ENCODE assay signal across 9 cellular contexts in the genomic region with DNA sequence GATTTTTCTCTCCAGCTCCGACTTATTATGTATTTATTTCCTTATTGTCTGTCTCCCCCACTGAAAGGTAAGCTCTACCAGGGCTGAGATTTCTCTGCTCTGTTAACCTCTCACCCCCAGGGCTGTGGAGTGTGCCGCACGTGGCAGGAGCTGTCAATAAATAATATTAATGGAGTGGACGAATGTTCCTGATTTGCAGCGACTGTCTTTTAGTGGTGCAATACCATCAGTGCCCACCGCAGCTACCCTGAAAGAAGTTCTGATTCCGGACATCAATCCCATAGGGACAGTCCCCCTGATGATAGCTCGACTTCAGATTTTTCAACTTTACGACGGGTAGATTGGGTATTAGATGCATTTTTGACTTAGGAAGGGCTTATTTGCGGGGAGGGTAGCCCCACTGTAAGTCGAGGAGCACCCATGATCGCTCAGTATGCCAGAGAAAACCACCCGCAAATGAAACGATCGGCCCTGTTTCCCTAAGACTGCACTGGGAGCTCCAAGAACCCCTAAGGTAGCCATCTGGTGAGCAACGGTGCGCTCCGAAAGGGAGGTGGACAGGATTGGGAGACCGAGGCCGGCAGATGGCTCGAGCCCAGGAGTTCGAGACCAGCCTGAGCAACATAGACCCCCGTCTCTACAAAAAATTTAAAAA. TPM values are rescaled to one million over a fixed set of nuclear protein-coding genes. Genes with fewer than 3 reads are reported as not detected.
DNase-seq lines count a peak whose midpoint lies in the region; ATAC-seq, FAIRE-seq and TF ChIP-seq lines count a peak whose summit lies in the region.
"Had no signal": no experiment of that assay in that cellular context is flagged by ENCODE, and none has a peak within 500 bp of the region (broad histone marks: within the 10 kb centered on the region; RNA-seq: fewer than 3 reads in every experiment).

No MANE protein-coding gene starts in this region.

- H3K27ac Mint-ChIP-seq in T-helper 2 cell treated with Interferon-gamma antibody and Interleukin-4, amounts not matched to agents 5 μg/mL and 100 μg/mL, for 36 hours: peak overlapping the region; percentile 82

- peak overlapping the region; percentile 78 for H3K27ac ChIP-seq in RWPE2 (ENCODE audit: poor library complexity, severe bottlenecking)
- H3K27ac ChIP-seq in esophagus squamous epithelium: peak overlapping the region; percentile 94 to 97 (median 97)
- H3K27ac ChIP-seq in parathyroid adenoma: peak overlapping the region; percentile 83

- H3K9me3 ChIP-seq in RWPE2 (ENCODE audit: severe bottlenecking) (no peaks in the 10 kb centered on the region), esophagus squamous epithelium (no peaks in the 10 kb centered on the region), parathyroid adenoma (ENCODE audit: control insufficient read depth, low read length) (no peaks in the 10 kb centered on the region)

- H3K27me3 Mint-ChIP-seq in T-helper 2 cell treated with Interferon-gamma antibody and Interleukin-4, amounts not matched to agents 5 μg/mL and 100 μg/mL, for 36 hours (ENCODE audit: low read depth): peaks cover 15% of the 10 kb centered on the region

- H3K4me1 ChIP-seq in RWPE2 (ENCODE audit: insufficient read depth, poor library complexity, severe bottlenecking): peaks cover 24% of the 10 kb centered on the region
- H3K4me1 ChIP-seq in esophagus squamous epithelium: peaks cover 22 to 44% (median 29%) of the 10 kb centered on the region in 3 donors
- peaks cover 16% of the 10 kb centered on the region for H3K4me1 ChIP-seq in parathyroid adenoma

- H3K4me2 ChIP-seq in parathyroid adenoma (ENCODE audit: low read length): peak overlapping the region; percentile 86

- H3K9ac ChIP-seq in parathyroid adenoma: no peak overlapping the region

- TF ChIP-seq CTCF in RWPE2 (IDR thresholded peaks at IDR 0.05; ENCODE audit: poor library complexity, severe bottlenecking) (peak; percentile 21), esophagus squamous epithelium (IDR thresholded peaks at IDR 0.05) (no peak), parathyroid adenoma (IDR thresholded peaks at IDR 0.05) (no peak)

- H3K79me2 ChIP-seq in parathyroid adenoma: peaks cover 24% of the 10 kb centered on the region

- H2AFZ ChIP-seq in parathyroid adenoma: peak overlapping the region; percentile 97

- 22 to 48% methylated on average over 9 to 21 of the region's 24 CpGs for WGBS in esophagus squamous epithelium, 2 donors

- TF ChIP-seq POLR2A in esophagus squamous epithelium (IDR thresholded peaks at IDR 0.05) (no peak), GM12891 (IDR thresholded peaks at IDR 0.05; ENCODE audit: low read depth, low read length) (no peak)

- DNase-seq in T-helper 2 cell treated with Interferon-gamma antibody and Interleukin-4, amounts not matched to agents 5 μg/mL and 100 μg/mL, for 36 hours (ENCODE audit: low spot score): no peak
- no peak for DNase-seq in T-helper 2 cell
- DNase-seq in RWPE2 (ENCODE audit: low spot score): no peak
- DNase-seq in esophagus squamous epithelium (lab: John Stamatoyannopoulos, UW): no peak
- DNase-seq in stimulated activated naive CD4-positive, alpha-beta T cell treated with Interleukin-2 at 50 U/mL for 16 hours (lab: John Stamatoyannopoulos, UW): no peak
- no peak for DNase-seq in NCI-H1092 (lab: John Stamatoyannopoulos, UW)
- DNase-seq in GM12891 (ENCODE audit: insufficient read length, low spot score): no peak

- ATAC-seq in RWPE2 (ENCODE audit: low read depth): no peak; the same call in 2 of the 3 replicates

- H3K4me3 ChIP-seq in RWPE2 (ENCODE audit: severe bottlenecking) (peak overlapping the region; percentile 72), esophagus squamous epithelium (peak overlapping the region; percentile 63 to 98 (median 92)), parathyroid adenoma (ENCODE audit: low read depth, low read length) (peak overlapping the region; percentile 79)

- H3K36me3 Mint-ChIP-seq in T-helper 2 cell treated with Interferon-gamma antibody and Interleukin-4, amounts not matched to agents 5 μg/mL and 100 μg/mL, for 36 hours (ENCODE audit: low read depth): peaks cover 16% of the 10 kb centered on the region

- peak overlapping the region; percentile 84 for H3K4me3 Mint-ChIP-seq in T-helper 2 cell treated with Interferon-gamma antibody and Interleukin-4, amounts not matched to agents 5 μg/mL and 100 μg/mL, for 36 hours

- no peaks in the 10 kb centered on the region for H3K9me3 Mint-ChIP-seq in T-helper 2 cell treated with Interferon-gamma antibody and Interleukin-4, amounts not matched to agents 5 μg/mL and 100 μg/mL, for 36 hours

- H3K27me3 ChIP-seq in RWPE2 (ENCODE audit: insufficient read depth, poor library complexity, severe bottlenecking): no peaks in the 10 kb centered on the region
- H3K27me3 ChIP-seq in esophagus squamous epithelium: peaks cover 0 to 27% (median 1%) of the 10 kb centered on the region in 4 donors
- H3K27me3 ChIP-seq in parathyroid adenoma (ENCODE audit: control insufficient read depth, insufficient read depth, low read length): no peaks in the 10 kb centered on the region

- H3K36me3 ChIP-seq in RWPE2 (ENCODE audit: low read depth) (peaks cover 15% of the 10 kb centered on the region), esophagus squamous epithelium (no peaks in the 10 kb centered on the region), parathyroid adenoma (ENCODE audit: control insufficient read depth, insufficient read depth, low read length) (no peaks in the 10 kb centered on the region)

- peaks cover 52% of the 10 kb centered on the region for H3K4me1 Mint-ChIP-seq in T-helper 2 cell treated with Interferon-gamma antibody and Interleukin-4, amounts not matched to agents 5 μg/mL and 100 μg/mL, for 36 hours (ENCODE audit: low read depth)

- FAIRE-seq in GM12891 (lab: Jason Lieb, UNC): no peak
- FAIRE-seq: endometrium had no signal

- intact Hi-C loops in esophagus squamous epithelium (cut with DNase I): no loop called here

TF ChIP-seq in GM12891, 5 proteins besides CTCF, POLR2A, EP300 and RAD21:
- TF ChIP-seq SPI1 (IDR thresholded peaks at IDR 0.05; ENCODE audit: low read depth, low read length): no peak
- no peak for TF ChIP-seq PAX5 (IDR thresholded peaks at IDR 0.05; ENCODE audit: insufficient read depth, low read length, severe bottlenecking)
- no peak for TF ChIP-seq TAF1 (IDR thresholded peaks at IDR 0.05; ENCODE audit: low read depth, low read length)
- TF ChIP-seq POLR2AphosphoS5 (IDR thresholded peaks at IDR 0.05; ENCODE audit: low read depth, low read length): no peak
- no peak for TF ChIP-seq POU2F2 (IDR thresholded peaks at IDR 0.05; ENCODE audit: low read depth, low read length)
TF ChIP-seq in GM12891: peak in this region for 0.

RNA-seq across cellular contexts. Expression of gene PPP2R2D, which starts 1.0 kb away (rescaled TPM):
- 10 to 100 TPM; 18.6 to 27.5 (median 22.1) TPM for total RNA-seq in esophagus squamous epithelium
- 19.1 TPM for polyA plus RNA-seq in GM12891 (2012; ENCODE audit: low read depth, missing spikeins)
